Comparison of ENCODE assay signal across 8 cellular contexts in the genomic region with DNA sequence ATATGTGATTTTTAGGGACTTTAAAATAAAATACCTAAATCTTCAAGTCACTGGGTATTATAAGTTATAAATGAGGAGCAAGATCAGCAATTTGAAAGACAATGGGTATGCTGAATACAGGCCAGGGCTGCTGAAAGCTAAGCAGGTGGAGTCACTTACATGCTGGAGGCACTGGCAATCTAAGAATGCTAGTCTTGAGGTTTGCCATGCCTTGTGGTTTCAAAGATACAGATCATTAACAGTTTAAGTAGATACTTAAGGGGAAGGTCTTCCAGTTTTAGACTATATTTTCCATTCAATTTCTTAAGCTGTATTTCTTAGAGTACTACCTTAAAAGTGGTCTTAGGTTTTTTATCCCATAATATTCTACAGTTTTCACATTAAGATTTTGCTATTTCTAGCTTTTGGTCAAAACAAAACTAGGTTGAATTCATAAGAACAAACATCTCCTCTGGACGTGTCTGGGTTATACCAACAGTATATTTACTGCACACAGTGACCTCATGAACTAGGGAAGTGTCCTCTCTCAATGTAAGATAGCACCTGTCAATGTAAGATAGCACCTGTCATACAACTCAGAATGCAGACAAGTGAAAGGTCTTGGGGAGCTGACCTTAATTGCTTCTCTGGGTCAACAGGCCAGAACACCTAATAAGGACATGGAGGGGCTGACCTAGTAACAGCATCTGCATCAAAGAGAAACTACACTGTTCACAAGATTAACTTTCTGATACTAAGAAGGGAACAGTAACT. TPM values are rescaled to one million over a fixed set of nuclear protein-coding genes. Genes with fewer than 3 reads are reported as not detected.
DNase-seq lines count a peak whose midpoint lies in the region; ATAC-seq, FAIRE-seq and TF ChIP-seq lines count a peak whose summit lies in the region.

No MANE protein-coding gene starts in this region.

- H3K36me3 ChIP-seq in A673 (ENCODE audit: insufficient read depth, low read length, poor library complexity, severe bottlenecking) (peaks cover 4% of the 10 kb centered on the region), thoracic aorta (peaks cover 4% of the 10 kb centered on the region)

- H3K4me1 ChIP-seq in A673 (ENCODE audit: insufficient read depth, low read length, poor library complexity, severe bottlenecking) (peaks cover 13% of the 10 kb centered on the region), thoracic aorta (ENCODE audit: control insufficient read depth in 1 of 2, low read depth in 2 of 2) (peaks cover 11 to 13% of the 10 kb centered on the region in 2 donors)

- H3K4me3 ChIP-seq in A673 (ENCODE audit: low read depth, low read length, poor library complexity, severe bottlenecking) (peak overlapping the region; percentile 93), fibroblast of mammary gland (ENCODE audit: control insufficient read depth, low read depth, low read length) (peak overlapping the region; percentile 91), thoracic aorta (peak overlapping the region; percentile 92)

- H3K9me3 ChIP-seq in A673 (ENCODE audit: low read depth, low read length, poor library complexity, severe bottlenecking), result no peaks in the 10 kb centered on the region
- no peaks in the 10 kb centered on the region for H3K9me3 ChIP-seq in thoracic aorta

- H3K27me3 ChIP-seq in A673 (replicated peaks; ENCODE audit: insufficient read depth, low read depth, low read length, poor library complexity), result no peaks in the 10 kb centered on the region
- H3K27me3 ChIP-seq in thoracic aorta (replicated peaks; ENCODE audit: insufficient read depth), result no peaks in the 10 kb centered on the region

- CTCF ChIA-PET in A673 (lab: Charles Lee), result no interaction called here

- DNase-seq in A673 (ENCODE audit: low spot score) (no peak), RCC 7860 (ENCODE audit: low spot score) (peak; percentile 18), fibroblast of mammary gland (ENCODE audit: low read depth) (no peak), thoracic aorta (ENCODE audit: low spot score) (no peak), NCI-H526 (lab: John Stamatoyannopoulos, UW) (no peak), NCI-H2029 treated with DMSO at 0.1 percent for 48 hours (lab: John Stamatoyannopoulos, UW) (no peak)

- TF ChIP-seq CTCF in A673 (conservative IDR thresholded peaks at IDR 0.05; ENCODE audit: low read depth, low read length), result no peak
- TF ChIP-seq CTCF in fibroblast of mammary gland (conservative IDR thresholded peaks at IDR 0.05; ENCODE audit: control insufficient read depth, insufficient read depth, low read depth, low read length), result no peak
- no peak for TF ChIP-seq CTCF in thoracic aorta (IDR thresholded peaks at IDR 0.05)

- FAIRE-seq in RCC 7860 (lab: Jason Lieb, UNC), result peak; percentile 85

- no peak overlapping the region for H3K27ac ChIP-seq in A673 (ENCODE audit: low read depth, low read length, poor library complexity, severe bottlenecking)
- peak overlapping the region; percentile 8 to 86 for H3K27ac ChIP-seq in thoracic aorta

- BruUV-seq in A673 (replicated peaks; lab: Mats Ljungman, UMichigan), result no TSS peak

- intact Hi-C loops in A673 (cut with micrococcal nuclease; ENCODE audit: unreplicated experiment), result no loop called here

- ATAC-seq in GM18870 (IDR thresholded peaks at IDR 0.05; ENCODE audit: unreplicated experiment) (peak; percentile 84), HG03039 (IDR thresholded peaks at IDR 0.05; ENCODE audit: unreplicated experiment) (peak; percentile 68), thoracic aorta (ENCODE audit: insufficient number of reproducible peaks, low FRiP score, low read depth) (no peak)

- POLR2A ChIA-PET in A673 (lab: Charles Lee; ENCODE audit: low non-redundant PET), result interaction anchor here (0.7 kb wide), 1 partner anchor 469 kb away, joined by 3 read pairs; no protein-coding TSS in a partner anchor

RNA-seq across cellular contexts. Expression of gene SRI, which starts 2.0 kb away (rescaled TPM):
- total RNA-seq in A673 (2021), result 87.7 and 91.6 TPM in 2 replicates
- 10 to 100 TPM; 70.7 to 85.2 TPM for total RNA-seq in thoracic aorta
